34 cellular contexts compared by ENCODE assay signal in the genomic region with DNA sequence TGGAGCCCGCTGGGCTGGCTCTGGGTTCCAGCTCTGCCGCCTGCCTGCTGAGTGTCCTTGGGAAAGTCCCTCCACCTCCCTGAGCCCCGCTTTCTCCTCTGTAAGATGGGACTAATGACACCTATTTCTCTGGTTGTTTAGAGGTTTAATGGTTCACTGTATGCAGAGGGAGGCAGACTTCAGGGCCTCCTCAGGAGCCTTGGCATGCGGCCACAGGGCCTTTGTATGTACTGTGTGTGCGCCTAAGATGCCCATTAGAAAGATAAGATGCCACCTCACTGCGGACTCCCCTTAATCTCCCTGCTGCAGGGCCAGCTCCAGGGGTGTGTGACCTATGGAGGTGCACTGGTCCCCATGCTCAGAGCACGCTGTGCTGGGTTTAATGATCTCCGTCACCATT. TPM values are rescaled to one million over a fixed set of nuclear protein-coding genes. Genes with fewer than 3 reads are reported as not detected.
"Had no signal": no experiment of that assay in that cellular context is flagged by ENCODE, and none has a peak within 500 bp of the region (broad histone marks: within the 10 kb centered on the region; RNA-seq: fewer than 3 reads in every experiment).

No MANE protein-coding gene starts in this region.

- FAIRE-seq: bronchial epithelial cell, TTC549 had no signal

- ATAC-seq: activated naive CD8-positive, alpha-beta T cell treated with anti-CD3 and anti-CD28 coated beads, Interleukin-2, amount 50 U/mL, for 24 hours had no signal

- H3K36me3 ChIP-seq: Peyer's patch had no signal

- H3K27me3 Mint-ChIP-seq: activated CD4-positive, alpha-beta memory T cell treated with anti-CD3 and anti-CD28 coated beads for 36 hours; activated CD4-positive, alpha-beta T cell treated with anti-CD3 and anti-CD28 coated beads, Interleukin-2, amount 10 ng/mL, durations not matched to agents 24 days and 14 days; activated CD8-positive, alpha-beta memory T cell treated with anti-CD3 and anti-CD28 coated beads, Interleukin-2, amount 10 ng/mL, durations not matched to agents 7 days and 5 days; activated naive CD8-positive, alpha-beta T cell; activated naive CD8-positive, alpha-beta T cell treated with anti-CD3 and anti-CD28 coated beads, Interleukin-2, amount 50 U/mL, for 24 hours had no signal

- H3K4me3 Mint-ChIP-seq: activated CD4-positive, alpha-beta memory T cell treated with anti-CD3 and anti-CD28 coated beads for 36 hours; activated CD4-positive, alpha-beta T cell treated with anti-CD3 and anti-CD28 coated beads, Interleukin-2, amount 10 ng/mL, durations not matched to agents 24 days and 14 days; activated CD8-positive, alpha-beta memory T cell treated with anti-CD3 and anti-CD28 coated beads, Interleukin-2, amount 10 ng/mL, durations not matched to agents 7 days and 5 days; activated naive CD4-positive, alpha-beta T cell treated with anti-CD3 and anti-CD28 coated beads, Interleukin-2, amount 10 ng/mL, durations not matched to agents 7 days and 5 days; activated naive CD8-positive, alpha-beta T cell; activated naive CD8-positive, alpha-beta T cell treated with anti-CD3 and anti-CD28 coated beads, Interleukin-2, amount 50 U/mL, for 24 hours; brain; T-helper 1 cell treated with Interleukin-12 subunit alpha and Interleukin-12 subunit beta and Interleukin-4 antibody, amounts not matched to agents 30 μg/mL and 1 μg/mL, for 36 hours; T-helper 2 cell treated with Interferon-gamma antibody and Interleukin-4, amounts not matched to agents 5 μg/mL and 100 μg/mL, for 36 hours had no signal

- H3K4me2 ChIP-seq: KMS-11 had no signal

- H3K9me3 Mint-ChIP-seq: activated CD4-positive, alpha-beta memory T cell treated with anti-CD3 and anti-CD28 coated beads for 36 hours; activated CD4-positive, alpha-beta T cell treated with anti-CD3 and anti-CD28 coated beads, Interleukin-2, amount 10 ng/mL, durations not matched to agents 24 days and 14 days; activated naive CD4-positive, alpha-beta T cell treated with anti-CD3 and anti-CD28 coated beads, Interleukin-2, amount 10 ng/mL, durations not matched to agents 7 days and 5 days; activated naive CD8-positive, alpha-beta T cell treated with anti-CD3 and anti-CD28 coated beads, Interleukin-2, amount 50 U/mL, for 24 hours; T-helper 1 cell treated with Interleukin-12 subunit alpha and Interleukin-12 subunit beta and Interleukin-4 antibody, amounts not matched to agents 30 μg/mL and 1 μg/mL, for 36 hours; T-helper 2 cell treated with Interferon-gamma antibody and Interleukin-4, amounts not matched to agents 5 μg/mL and 100 μg/mL, for 36 hours had no signal

- H3K4me1 Mint-ChIP-seq: activated CD8-positive, alpha-beta memory T cell treated with anti-CD3 and anti-CD28 coated beads, Interleukin-2, amount 10 ng/mL, durations not matched to agents 7 days and 5 days had no signal

- DNase-seq: activated CD4-positive, alpha-beta memory T cell treated with anti-CD3 and anti-CD28 coated beads for 36 hours; activated CD4-positive, alpha-beta T cell treated with anti-CD3 and anti-CD28 coated beads, Interleukin-2, amount 10 ng/mL, durations not matched to agents 24 days and 14 days; activated CD8-positive, alpha-beta memory T cell treated with anti-CD3 and anti-CD28 coated beads for 24 hours; activated CD8-positive, alpha-beta memory T cell treated with anti-CD3 and anti-CD28 coated beads, Interleukin-2, amount 10 ng/mL, durations not matched to agents 7 days and 5 days; activated CD8-positive, alpha-beta memory T cell treated with anti-CD3 and anti-CD28 coated beads, Interleukin-2, amount 50 U/mL, for 48 hours; activated effector memory CD4-positive, alpha-beta T cell treated with Interleukin-2 at 50 U/mL for 16 hours; activated naive CD4-positive, alpha-beta T cell treated with anti-CD3 and anti-CD28 coated beads, Interleukin-2, amount 10 ng/mL, durations not matched to agents 7 days and 5 days; activated naive CD8-positive, alpha-beta T cell treated with anti-CD3 and anti-CD28 coated beads, Interleukin-2, amount 50 U/mL, for 24 hours; activated T-cell treated with anti-CD3 and anti-CD28 coated beads, Interleukin-2, amount 50 U/mL, for 48 hours; MM.1S; MV-4-11; NCI-H1092; NCI-H1417; NCI-H146; NCI-H187; NCI-H2029 treated with DMSO at 0.1 percent for 48 hours; NCI-H2107; NCI-H2171; NCI-H510A; NCI-H526; NCI-H748 treated with DMSO at 0.1 percent for 48 hours; NK-92 treated with Interleukin-12 subunit alpha and Interleukin-12 subunit beta, amount 100 ng/mL, for 24 hours; PC-3; Peyer's patch; Right ventricle myocardium superior had no signal

- H3K36me3 Mint-ChIP-seq: activated CD4-positive, alpha-beta memory T cell treated with anti-CD3 and anti-CD28 coated beads for 36 hours; activated CD8-positive, alpha-beta memory T cell treated with anti-CD3 and anti-CD28 coated beads, Interleukin-2, amount 10 ng/mL, durations not matched to agents 7 days and 5 days; activated naive CD4-positive, alpha-beta T cell treated with anti-CD3 and anti-CD28 coated beads, Interleukin-2, amount 10 ng/mL, durations not matched to agents 7 days and 5 days; activated naive CD8-positive, alpha-beta T cell; brain had no signal

- H3K9me3 ChIP-seq: Peyer's patch had no signal

- H3K27me3 ChIP-seq: Peyer's patch had no signal

- H3K27ac Mint-ChIP-seq: activated CD4-positive, alpha-beta memory T cell treated with anti-CD3 and anti-CD28 coated beads for 36 hours; activated CD8-positive, alpha-beta memory T cell treated with anti-CD3 and anti-CD28 coated beads, Interleukin-2, amount 10 ng/mL, durations not matched to agents 7 days and 5 days; activated naive CD4-positive, alpha-beta T cell treated with anti-CD3 and anti-CD28 coated beads, Interleukin-2, amount 10 ng/mL, durations not matched to agents 7 days and 5 days; activated naive CD8-positive, alpha-beta T cell; activated naive CD8-positive, alpha-beta T cell treated with anti-CD3 and anti-CD28 coated beads, Interleukin-2, amount 50 U/mL, for 24 hours; T-helper 1 cell treated with Interleukin-12 subunit alpha and Interleukin-12 subunit beta and Interleukin-4 antibody, amounts not matched to agents 30 μg/mL and 1 μg/mL, for 36 hours; T-helper 2 cell treated with Interferon-gamma antibody and Interleukin-4, amounts not matched to agents 5 μg/mL and 100 μg/mL, for 36 hours had no signal

- H3K27ac ChIP-seq: KMS-11, Peyer's patch, RWPE1 had no signal

- H3K9ac ChIP-seq: KMS-11 had no signal

- H3K4me3 ChIP-seq: Peyer's patch had no signal

RNA-seq across cellular contexts. Expression of gene TMEM235, which starts 59.2 kb away (rescaled TPM):
- total RNA-seq: activated CD4-positive, alpha-beta memory T cell treated with anti-CD3 and anti-CD28 coated beads for 36 hours; activated CD4-positive, alpha-beta T cell treated with anti-CD3 and anti-CD28 coated beads, Interleukin-2, amount 10 ng/mL, durations not matched to agents 24 days and 14 days; activated CD8-positive, alpha-beta memory T cell treated with anti-CD3 and anti-CD28 coated beads, Interleukin-2, amount 10 ng/mL, durations not matched to agents 7 days and 5 days; bronchial epithelial cell; LHCN-M2; PC-3; Peyer's patch; Right ventricle myocardium superior had no signal
